30 cellular contexts compared by ENCODE assay signal in genomic region chr20:63287697-63288580, GRCh38. TPM values are rescaled to one million over a fixed set of nuclear protein-coding genes. Genes with fewer than 3 reads are reported as not detected.
"Had no signal": no experiment of that assay in that cellular context is flagged by ENCODE, and none has a peak within 500 bp of the region (broad histone marks: within the 10 kb centered on the region; RNA-seq: fewer than 3 reads in every experiment).

No MANE protein-coding gene starts in this region.

- H3K27ac ChIP-seq: lower lobe of right lung, parathyroid adenoma, psoas muscle, spleen, tibial nerve had no signal

- DNase-seq: activated CD4-positive, alpha-beta T cell treated with anti-CD3 and anti-CD28 coated beads for 48 hours; activated CD4-positive, alpha-beta T cell treated with anti-CD3 and anti-CD28 coated beads, Interleukin-2, amount 50 U/mL, for 48 hours; activated CD8-positive, alpha-beta memory T cell treated with anti-CD3 and anti-CD28 coated beads for 24 hours; activated effector memory CD4-positive, alpha-beta T cell treated with anti-CD3 and anti-CD28 coated beads, Interleukin-2, amount 50 U/mL, for 16 hours; activated naive CD4-positive, alpha-beta T cell treated with anti-CD3 and anti-CD28 coated beads, Interleukin-2, amount 10 ng/mL, durations not matched to agents 7 days and 5 days; amniotic stem cell; central memory CD4-positive, alpha-beta T cell; foreskin fibroblast; head of caudate nucleus; hypothalamus; immature natural killer cell; lower lobe of right lung; mesenchymal stem cell; naive thymus-derived CD8-positive, alpha-beta T cell; occipital lobe; spleen; stimulated activated naive CD4-positive, alpha-beta T cell treated with Interleukin-2 at 50 U/mL for 16 hours; T-helper 9 cell; WERI-Rb-1 had no signal

- H3K4me3 Mint-ChIP-seq: activated naive CD4-positive, alpha-beta T cell treated with anti-CD3 and anti-CD28 coated beads, Interleukin-2, amount 10 ng/mL, durations not matched to agents 7 days and 5 days; immature natural killer cell; naive thymus-derived CD8-positive, alpha-beta T cell; neural crest cell had no signal

- ATAC-seq: activated CD4-positive, CD25-positive, alpha-beta regulatory T cell treated with anti-CD3 and anti-CD28 coated beads, Interleukin-2, amount 50 U/mL, for 24 hours; esophagus mucosa; left lobe of liver; lower lobe of right lung; naive thymus-derived CD8-positive, alpha-beta T cell; psoas muscle had no signal

- H3K9me3 ChIP-seq: lower lobe of right lung, psoas muscle, spleen, tibial nerve had no signal

- H3K4me3 ChIP-seq: lower lobe of right lung, psoas muscle, spleen, tibial nerve had no signal

- H3K4me1 ChIP-seq: lower lobe of right lung, parathyroid adenoma, psoas muscle had no signal

- H3K27me3 Mint-ChIP-seq: activated naive CD4-positive, alpha-beta T cell treated with anti-CD3 and anti-CD28 coated beads, Interleukin-2, amount 10 ng/mL, durations not matched to agents 7 days and 5 days; naive thymus-derived CD8-positive, alpha-beta T cell had no signal

- H3K9me3 Mint-ChIP-seq: activated naive CD4-positive, alpha-beta T cell treated with anti-CD3 and anti-CD28 coated beads, Interleukin-2, amount 10 ng/mL, durations not matched to agents 7 days and 5 days; immature natural killer cell; naive thymus-derived CD8-positive, alpha-beta T cell; neural crest cell had no signal

- H3K27ac Mint-ChIP-seq: activated naive CD4-positive, alpha-beta T cell treated with anti-CD3 and anti-CD28 coated beads, Interleukin-2, amount 10 ng/mL, durations not matched to agents 7 days and 5 days had no signal

- H3K9ac ChIP-seq: parathyroid adenoma had no signal

RNA-seq across cellular contexts. Expression of gene COL20A1, which starts 5.0 kb away (rescaled TPM):
- total RNA-seq: esophagus mucosa, kidney epithelial cell, left lobe of liver, lower lobe of right lung, psoas muscle, ureter had no signal

RNA-seq across cellular contexts. Expression of gene NKAIN4, which starts 33.7 kb away (rescaled TPM):
- total RNA-seq: esophagus mucosa; left lobe of liver; lower lobe of right lung; naive thymus-derived CD8-positive, alpha-beta T cell; psoas muscle; spleen; T-helper 1 cell treated with Interleukin-12 subunit alpha and Interleukin-12 subunit beta and Interleukin-4 antibody, amounts not matched to agents 30 ng/mL and 1 ng/mL, for 36 hours; ureter had no signal

RNA-seq across cellular contexts. Expression of gene BIRC7, which starts 52.2 kb away (rescaled TPM):
- total RNA-seq: esophagus mucosa; left lobe of liver; naive thymus-derived CD8-positive, alpha-beta T cell; occipital lobe; psoas muscle; T-helper 1 cell treated with Interleukin-12 subunit alpha and Interleukin-12 subunit beta and Interleukin-4 antibody, amounts not matched to agents 30 ng/mL and 1 ng/mL, for 36 hours; temporal lobe had no signal
